Comparison of ENCODE assay signal across 1 cellular context in genomic region chr1:227317541-227318002, GRCh38.
TF ChIP-seq lines count a peak whose summit lies in the region.

No MANE protein-coding gene starts in this region.

TF ChIP-seq in K562, 482 proteins besides CTCF, POLR2A, EP300 and RAD21 (continued from another document and continues in another):
- TF ChIP-seq MAX (CRISPR knock-in tag; IDR thresholded peaks at IDR 0.05) (no peak), PHB2 (IDR thresholded peaks at IDR 0.05; ENCODE audit: low read depth) (no peak), ZNF274 (IDR thresholded peaks at IDR 0.05; ENCODE audit: borderline replicate concordance, low read depth, low read length) (no peak), FOXP1 (CRISPR knock-in tag; IDR thresholded peaks at IDR 0.05) (no peak), CEBPG (CRISPR knock-in tag; IDR thresholded peaks at IDR 0.05) (peak; percentile 48; the same call in 1 of the 2 replicates), CEBPG (tag; conservative IDR thresholded peaks at IDR 0.05 in 1 of 2, IDR thresholded peaks at IDR 0.05 in 1 of 2) (peak; percentile 90 to 91), GTF3C2 (IDR thresholded peaks at IDR 0.05; ENCODE audit: borderline replicate concordance, extremely low read depth, insufficient read length) (no peak), SREBF2 (CRISPR knock-in tag; IDR thresholded peaks at IDR 0.05) (no peak), TRIM28 (IDR thresholded peaks at IDR 0.05) (no peak), ZNF551 (CRISPR knock-in tag; IDR thresholded peaks at IDR 0.05) (no peak), ZNF668 (CRISPR knock-in tag; IDR thresholded peaks at IDR 0.05) (0 out of 2 replicates have a peak, but pooled peaks have one; percentile 24), ZSCAN32 (CRISPR knock-in tag; IDR thresholded peaks at IDR 0.05) (0 out of 2 replicates have a peak, but pooled peaks have one; percentile 19), ZNF639 (CRISPR knock-in tag; conservative IDR thresholded peaks at IDR 0.05 in 1 of 2, IDR thresholded peaks at IDR 0.05 in 1 of 2) (0 out of 4 replicates have a peak, but pooled peaks of 1 of the 2 experiments have one; percentile 11), JUN (IDR thresholded peaks at IDR 0.05; ENCODE audit: borderline replicate concordance, low read depth, low read length) (no peak), JUN (CRISPR knock-in tag; IDR thresholded peaks at IDR 0.05; ENCODE audit: borderline replicate concordance) (no peak), ZNF280B (CRISPR knock-in tag; IDR thresholded peaks at IDR 0.05) (no peak), DPF2 (IDR thresholded peaks at IDR 0.05) (0 out of 2 replicates have a peak, but pooled peaks have one; percentile 22), ZBED1 (IDR thresholded peaks at IDR 0.05) (0 out of 2 replicates have a peak, but pooled peaks have one; percentile 41), PHF8 (IDR thresholded peaks at IDR 0.05; ENCODE audit: borderline replicate concordance, low read length) (no peak), SRSF3 (IDR thresholded peaks at IDR 0.05; ENCODE audit: insufficient read depth, low read length) (no peak), CTBP1 (IDR thresholded peaks at IDR 0.05; ENCODE audit: borderline replicate concordance) (no peak), DEAF1 (CRISPR knock-in tag; IDR thresholded peaks at IDR 0.05) (0 out of 2 replicates have a peak, but pooled peaks have one; percentile 4), PTRF (tag; IDR thresholded peaks at IDR 0.05) (no peak), MYBL2 (IDR thresholded peaks at IDR 0.05; ENCODE audit: low read depth) (peak; percentile 44; the same call in 1 of the 2 replicates), MYBL2 (CRISPR knock-in tag; IDR thresholded peaks at IDR 0.05; ENCODE audit: borderline replicate concordance) (no peak), HDAC1 (IDR thresholded peaks at IDR 0.05) (peak in 1 of 2 experiments; percentile 13; a peak in 2 of 4 replicates), EGR1 (conservative IDR thresholded peaks at IDR 0.05) (peak; percentile 36), ZBTB34 (CRISPR knock-in tag; IDR thresholded peaks at IDR 0.05) (no peak), CREBBP (IDR thresholded peaks at IDR 0.05; ENCODE audit: low read depth, low read length) (no peak), L3MBTL2 (IDR thresholded peaks at IDR 0.05) (no peak), HMG20A (CRISPR knock-in tag; conservative IDR thresholded peaks at IDR 0.05) (no peak), POLR2AphosphoS5 (IDR thresholded peaks at IDR 0.05; ENCODE audit: control insufficient read depth, insufficient read depth, low read depth, low read length) (peak; percentile 20; the same call in 1 of the 2 replicates), CHD4 (IDR thresholded peaks at IDR 0.05; ENCODE audit: insufficient read depth, insufficient replicate concordance, low read depth, low read length, poor library complexity, severe bottlenecking) (no peak), ZNF79 (CRISPR knock-in tag; IDR thresholded peaks at IDR 0.05; ENCODE audit: low read depth) (no peak), BRD9 (IDR thresholded peaks at IDR 0.05; ENCODE audit: low read depth, partially characterized antibody) (peak; percentile 78), MAZ (CRISPR knock-in tag; conservative IDR thresholded peaks at IDR 0.05 in 1 of 2, IDR thresholded peaks at IDR 0.05 in 1 of 2) (no peak), NR1H2 (CRISPR knock-in tag; IDR thresholded peaks at IDR 0.05) (no peak), ZNF41 (CRISPR knock-in tag; conservative IDR thresholded peaks at IDR 0.05) (no peak), ZNF586 (CRISPR knock-in tag; conservative IDR thresholded peaks at IDR 0.05) (no peak), ETS2 (tag; IDR thresholded peaks at IDR 0.05; ENCODE audit: borderline replicate concordance, poor library complexity, severe bottlenecking) (no peak), RAD51 (IDR thresholded peaks at IDR 0.05; ENCODE audit: borderline replicate concordance, low read depth) (no peak), HIVEP1 (CRISPR knock-in tag; IDR thresholded peaks at IDR 0.05) (no peak), SAFB (IDR thresholded peaks at IDR 0.05; ENCODE audit: borderline replicate concordance, low read depth, low read length) (no peak), ZMIZ1 (IDR thresholded peaks at IDR 0.05; ENCODE audit: low read depth in 2 of 2, low read length in 2 of 2) (no peak), NUFIP1 (IDR thresholded peaks at IDR 0.05; ENCODE audit: partially characterized antibody) (no peak), NCOR1 (IDR thresholded peaks at IDR 0.05) (no peak), E4F1 (CRISPR knock-in tag; IDR thresholded peaks at IDR 0.05; ENCODE audit: borderline replicate concordance) (no peak), KDM5B (IDR thresholded peaks at IDR 0.05; ENCODE audit: insufficient replicate concordance, low read depth, low read length) (peak; percentile 57)
- TF ChIP-seq, protein P1, sequence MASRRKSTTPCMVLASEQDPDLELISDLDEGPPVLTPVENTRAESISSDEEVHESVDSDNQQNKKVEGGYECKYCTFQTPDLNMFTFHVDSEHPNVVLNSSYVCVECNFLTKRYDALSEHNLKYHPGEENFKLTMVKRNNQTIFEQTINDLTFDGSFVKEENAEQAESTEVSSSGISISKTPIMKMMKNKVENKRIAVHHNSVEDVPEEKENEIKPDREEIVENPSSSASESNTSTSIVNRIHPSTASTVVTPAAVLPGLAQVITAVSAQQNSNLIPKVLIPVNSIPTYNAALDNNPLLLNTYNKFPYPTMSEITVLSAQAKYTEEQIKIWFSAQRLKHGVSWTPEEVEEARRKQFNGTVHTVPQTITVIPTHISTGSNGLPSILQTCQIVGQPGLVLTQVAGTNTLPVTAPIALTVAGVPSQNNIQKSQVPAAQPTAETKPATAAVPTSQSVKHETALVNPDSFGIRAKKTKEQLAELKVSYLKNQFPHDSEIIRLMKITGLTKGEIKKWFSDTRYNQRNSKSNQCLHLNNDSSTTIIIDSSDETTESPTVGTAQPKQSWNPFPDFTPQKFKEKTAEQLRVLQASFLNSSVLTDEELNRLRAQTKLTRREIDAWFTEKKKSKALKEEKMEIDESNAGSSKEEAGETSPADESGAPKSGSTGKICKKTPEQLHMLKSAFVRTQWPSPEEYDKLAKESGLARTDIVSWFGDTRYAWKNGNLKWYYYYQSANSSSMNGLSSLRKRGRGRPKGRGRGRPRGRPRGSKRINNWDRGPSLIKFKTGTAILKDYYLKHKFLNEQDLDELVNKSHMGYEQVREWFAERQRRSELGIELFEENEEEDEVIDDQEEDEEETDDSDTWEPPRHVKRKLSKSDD (conservative IDR thresholded peaks at IDR 0.05; ENCODE audit: low read length): no peak
